17 cellular contexts compared by ENCODE assay signal in the genomic region with DNA sequence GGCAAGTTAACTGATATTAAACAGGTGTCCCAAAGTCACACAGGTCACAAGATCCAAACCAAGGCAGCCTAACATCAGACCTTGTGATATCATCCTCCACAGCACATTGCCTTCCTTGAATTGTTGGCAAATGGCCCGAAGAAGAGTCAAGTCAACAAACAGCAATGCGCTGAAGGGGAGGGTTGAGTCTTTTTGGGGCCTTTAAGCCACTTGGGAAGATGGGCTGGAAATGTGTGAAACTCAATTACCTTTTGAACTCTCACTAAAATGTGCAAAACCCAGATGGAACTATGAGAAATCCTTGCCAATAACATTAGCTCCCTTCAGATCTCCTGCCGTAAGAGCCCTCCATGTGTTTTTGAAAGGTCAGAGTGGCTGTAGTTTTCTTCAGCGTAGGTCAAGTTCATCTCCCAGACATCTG. TPM values are rescaled to one million over a fixed set of nuclear protein-coding genes. Genes with fewer than 3 reads are reported as not detected.
DNase-seq lines count a peak whose midpoint lies in the region; ATAC-seq, FAIRE-seq and TF ChIP-seq lines count a peak whose summit lies in the region.
"Had no signal": no experiment of that assay in that cellular context is flagged by ENCODE, and none has a peak within 500 bp of the region (broad histone marks: within the 10 kb centered on the region; RNA-seq: fewer than 3 reads in every experiment).

No MANE protein-coding gene starts in this region.

- peak overlapping the region; percentile 36 for H3K27ac Mint-ChIP-seq in astrocyte (ENCODE audit: unreplicated experiment)
- H3K27ac Mint-ChIP-seq: naive thymus-derived CD8-positive, alpha-beta T cell had no signal

- ATAC-seq in GM19351 (IDR thresholded peaks at IDR 0.05; ENCODE audit: unreplicated experiment): no peak
- ATAC-seq: esophagus mucosa; naive thymus-derived CD8-positive, alpha-beta T cell had no signal

- H3K27me3 Mint-ChIP-seq in astrocyte (ENCODE audit: low read depth, unreplicated experiment): no peaks in the 10 kb centered on the region

- H3K9ac ChIP-seq in astrocyte (ENCODE audit: low read length): no peak overlapping the region

- H2AFZ ChIP-seq in astrocyte (ENCODE audit: low read depth, low read length): no peak overlapping the region

- H3K27me3 ChIP-seq in astrocyte (ENCODE audit: insufficient read depth, low read length): peaks cover 21% of the 10 kb centered on the region
- H3K27me3 ChIP-seq: adrenal gland had no signal

- TF ChIP-seq CTCF in astrocyte (IDR thresholded peaks at IDR 0.05; ENCODE audit: insufficient read depth, low read depth, low read length): no peak

- H3K4me3 Mint-ChIP-seq in astrocyte (ENCODE audit: unreplicated experiment): no peak overlapping the region
- H3K4me3 Mint-ChIP-seq: naive thymus-derived CD8-positive, alpha-beta T cell had no signal

- H3K9me3 Mint-ChIP-seq in astrocyte (ENCODE audit: unreplicated experiment): no peaks in the 10 kb centered on the region
- H3K9me3 Mint-ChIP-seq: naive thymus-derived CD8-positive, alpha-beta T cell had no signal

- DNase-seq in ELR (ENCODE audit: low read depth) (peak; percentile 45), astrocyte (ENCODE audit: low read depth) (peak; percentile 40), fibroblast of the conjunctiva (ENCODE audit: low read depth) (peak; percentile 47), renal cortical epithelial cell (ENCODE audit: low read depth) (peak; percentile 22), NCI-H1092 treated with DMSO at 0.1 percent for 48 hours (lab: John Stamatoyannopoulos, UW) (no peak), SHP77 treated with DMSO at 0.1 percent for 48 hours (lab: John Stamatoyannopoulos, UW) (no peak)
- DNase-seq in central memory CD4-positive, alpha-beta T cell: no peak
- DNase-seq: activated CD4-positive, alpha-beta T cell treated with anti-CD3 and anti-CD28 coated beads, Interleukin-2, amount 50 U/mL, for 48 hours; activated T-cell treated with anti-CD3 and anti-CD28 coated beads, Interleukin-2, amount 50 U/mL, for 48 hours; adrenal gland; dermis blood vessel endothelial cell; naive thymus-derived CD8-positive, alpha-beta T cell; NCI-H1694; stimulated activated CD4-positive, alpha-beta T cell treated with anti-CD3 and anti-CD28 coated beads, Interleukin-1b, Interleukin-23, amount 100 ng/mL, for 48 hours had no signal

- H3K27ac ChIP-seq in astrocyte (ENCODE audit: low read depth, low read length): peak overlapping the region; percentile 30

- H3K4me1 Mint-ChIP-seq in astrocyte (ENCODE audit: low read depth, unreplicated experiment): peaks cover 47% of the 10 kb centered on the region

- no peak for FAIRE-seq in astrocyte (lab: Jason Lieb, UNC)
- FAIRE-seq: D721Med had no signal

- peak overlapping the region; percentile 19 for H3K4me2 ChIP-seq in astrocyte (ENCODE audit: low read length)

- H3K36me3 ChIP-seq in astrocyte (ENCODE audit: insufficient read depth, low read length): no peaks in the 10 kb centered on the region
- H3K36me3 ChIP-seq: adrenal gland had no signal

- no peaks in the 10 kb centered on the region for H3K9me3 ChIP-seq in astrocyte (ENCODE audit: insufficient read depth, low read depth, low read length)
- H3K9me3 ChIP-seq: adrenal gland had no signal

- H3K4me1 ChIP-seq in astrocyte (ENCODE audit: insufficient read depth, low read length): peaks cover 36% of the 10 kb centered on the region
- H3K4me1 ChIP-seq: adrenal gland had no signal

- no peaks in the 10 kb centered on the region for H3K79me2 ChIP-seq in astrocyte (ENCODE audit: insufficient read depth, low read length)

- no peaks in the 10 kb centered on the region for H4K20me1 ChIP-seq in astrocyte (ENCODE audit: insufficient read depth, low read length)

- no peak overlapping the region for H3K4me3 ChIP-seq in astrocyte (ENCODE audit: insufficient read depth, low read depth, low read length)
- H3K4me3 ChIP-seq: adrenal gland had no signal

- H3K36me3 Mint-ChIP-seq in astrocyte (ENCODE audit: low read depth, unreplicated experiment): no peaks in the 10 kb centered on the region
- H3K36me3 Mint-ChIP-seq: naive thymus-derived CD8-positive, alpha-beta T cell had no signal

RNA-seq across cellular contexts. Expression of a gene that starts 47.9 kb away (rescaled TPM):
- total RNA-seq in astrocyte (38.4 and 39.1 TPM in 2 replicates), renal cortical epithelial cell (97.4 and 111 TPM in 2 replicates)

Comparison
In these comparisons a context has a peak if more than half of its experiments do, and no peak if none do; other contexts are left out.
1. DNase-seq: peak in ELR (single experiment), astrocyte (single experiment), fibroblast of the conjunctiva (single experiment) and renal cortical epithelial cell (single experiment); none in NCI-H1092 treated with DMSO at 0.1 percent for 48 hours (single experiment), SHP77 treated with DMSO at 0.1 percent for 48 hours (single experiment) and central memory CD4-positive, alpha-beta T cell (single experiment).